Comparison of ENCODE assay signal across 1 cellular context in genomic region chr4:39883645-39884044, GRCh38.
TF ChIP-seq lines count a peak whose summit lies in the region.

No MANE protein-coding gene starts in this region.

TF ChIP-seq in K562, 482 proteins besides CTCF, POLR2A, EP300 and RAD21:
- TF ChIP-seq CREBBP (IDR thresholded peaks at IDR 0.05; ENCODE audit: low read depth, low read length) (no peak), ETS2 (tag; IDR thresholded peaks at IDR 0.05; ENCODE audit: borderline replicate concordance, poor library complexity, severe bottlenecking) (no peak), SNIP1 (IDR thresholded peaks at IDR 0.05; ENCODE audit: low read depth) (no peak), MTF1 (CRISPR knock-in tag; IDR thresholded peaks at IDR 0.05; ENCODE audit: borderline replicate concordance) (no peak), TAF15 (IDR thresholded peaks at IDR 0.05; ENCODE audit: low read depth, low read length) (no peak), SMARCC2 (IDR thresholded peaks at IDR 0.05; ENCODE audit: low read depth) (no peak), CREB5 (CRISPR knock-in tag; IDR thresholded peaks at IDR 0.05) (no peak), NCOR1 (IDR thresholded peaks at IDR 0.05) (no peak), SUPT5H (IDR thresholded peaks at IDR 0.05) (no peak), KAT7 (CRISPR knock-in tag; IDR thresholded peaks at IDR 0.05; ENCODE audit: borderline replicate concordance) (no peak), ZKSCAN1 (IDR thresholded peaks at IDR 0.05; ENCODE audit: low read depth, low read length) (no peak), RBM22 (IDR thresholded peaks at IDR 0.05; ENCODE audit: low read depth, low read length, poor library complexity, severe bottlenecking) (no peak)
- TF ChIP-seq, protein P1, sequence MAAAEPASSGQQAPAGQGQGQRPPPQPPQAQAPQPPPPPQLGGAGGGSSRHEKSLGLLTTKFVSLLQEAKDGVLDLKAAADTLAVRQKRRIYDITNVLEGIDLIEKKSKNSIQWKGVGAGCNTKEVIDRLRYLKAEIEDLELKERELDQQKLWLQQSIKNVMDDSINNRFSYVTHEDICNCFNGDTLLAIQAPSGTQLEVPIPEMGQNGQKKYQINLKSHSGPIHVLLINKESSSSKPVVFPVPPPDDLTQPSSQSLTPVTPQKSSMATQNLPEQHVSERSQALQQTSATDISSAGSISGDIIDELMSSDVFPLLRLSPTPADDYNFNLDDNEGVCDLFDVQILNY (CRISPR knock-in tag; IDR thresholded peaks at IDR 0.05), result no peak
